ENCODE assay signal across 25 cellular contexts in genomic region chr4:6404611-6405416, GRCh38.
DNase-seq lines count a peak whose midpoint lies in the region; ATAC-seq, FAIRE-seq and TF ChIP-seq lines count a peak whose summit lies in the region.
"Had no signal": no experiment of that assay in that cellular context is flagged by ENCODE, and none has a peak within 500 bp of the region (broad histone marks: within the 10 kb centered on the region; RNA-seq: fewer than 3 reads in every experiment).

No MANE protein-coding gene starts in this region.

- H3K9me3 ChIP-seq in BE2C (no peaks in the 10 kb centered on the region), K562 (replicated peaks; ENCODE audit: control insufficient read depth, insufficient read depth, low read depth, low read length) (no peaks in the 10 kb centered on the region), mesenchymal stem cell (ENCODE audit: control insufficient read depth, low read length) (no peaks in the 10 kb centered on the region)
- H3K9me3 ChIP-seq: colonic mucosa, gastroesophageal sphincter, thoracic aorta had no signal

- no peaks in the 10 kb centered on the region for H3K79me2 ChIP-seq in K562 (ENCODE audit: control insufficient read depth, insufficient read depth, low read length)

- H3K9ac ChIP-seq in K562 (ENCODE audit: insufficient read depth in 1 of 2, low read depth in 2 of 2, low read length in 2 of 2) (no peak overlapping the region), mesenchymal stem cell (ENCODE audit: low read length) (no peak overlapping the region)

- no peak overlapping the region for H3K4ac ChIP-seq in mesenchymal stem cell (ENCODE audit: low read depth in 1 of 2, low read length in 2 of 2)

- H3K79me1 ChIP-seq in mesenchymal stem cell (replicated peaks; ENCODE audit: low read length, poor library complexity, severe bottlenecking) = no peaks in the 10 kb centered on the region

- H3K23ac ChIP-seq in mesenchymal stem cell (ENCODE audit: low read length in 2 of 2) = no peak overlapping the region

- H2BK120ac ChIP-seq in mesenchymal stem cell (ENCODE audit: low read depth, low read length) = no peak overlapping the region

- in situ Hi-C loops in K562 (cut with MboI) = no loop called here

- no peaks in the 10 kb centered on the region for H3K27me3 ChIP-seq in BE2C
- H3K27me3 ChIP-seq in K562 (ENCODE audit: control insufficient read depth in 2 of 2, insufficient read depth in 2 of 2, low read length in 2 of 2) = peaks cover 25 to 51% of the 10 kb centered on the region in 2 experiments; a peak in 4 of 5 replicates
- H3K27me3 ChIP-seq in mesenchymal stem cell (ENCODE audit: control insufficient read depth in 1 of 2, insufficient read depth in 1 of 2, low read length in 2 of 2) = peaks cover 55 to 76% of the 10 kb centered on the region in 2 experiments
- H3K27me3 ChIP-seq: colonic mucosa had no signal

- no TSS peak for BruUV-seq in K562 (replicated peaks; lab: Mats Ljungman, UMichigan)

- TF ChIP-seq RAD21 in K562 (CRISPR knock-in tag; conservative IDR thresholded peaks at IDR 0.05 in 1 of 2, IDR thresholded peaks at IDR 0.05 in 1 of 2) = no peak

- H3K27ac ChIP-seq in K562 (ENCODE audit: extremely low read depth, low read depth, low read length) = no peak overlapping the region
- H3K27ac ChIP-seq in mesenchymal stem cell (ENCODE audit: low read length, poor library complexity, severe bottlenecking) = no peak overlapping the region
- H3K27ac ChIP-seq: brain microvascular endothelial cell, colonic mucosa, gastroesophageal sphincter, thoracic aorta had no signal

- TF ChIP-seq CTCF in BE2C (IDR thresholded peaks at IDR 0.05; ENCODE audit: low read depth, low read length) (no peak), K562 (IDR thresholded peaks at IDR 0.05 in 2 of 3, conservative IDR thresholded peaks at IDR 0.05 in 1 of 3; ENCODE audit: insufficient read depth in 2 of 3, low read depth in 1 of 3, low read length in 3 of 3) (no peak)

- H3K36me3 ChIP-seq in BE2C (no peaks in the 10 kb centered on the region), K562 (ENCODE audit: control insufficient read depth, insufficient read depth, low read length) (no peaks in the 10 kb centered on the region), mesenchymal stem cell (ENCODE audit: control insufficient read depth in 1 of 2, insufficient read depth in 2 of 2, low read depth in 1 of 2, low read length in 2 of 2) (no peaks in the 10 kb centered on the region)
- H3K36me3 ChIP-seq: brain microvascular endothelial cell, colonic mucosa, gastroesophageal sphincter, thoracic aorta had no signal

- no peaks in the 10 kb centered on the region for H3K9me1 ChIP-seq in K562 (ENCODE audit: control insufficient read depth, insufficient read depth, low read length)

- no peak overlapping the region for H4K91ac ChIP-seq in mesenchymal stem cell (ENCODE audit: low read length)

- H3K18ac ChIP-seq in mesenchymal stem cell (ENCODE audit: low read depth in 1 of 2, low read length in 2 of 2) = no peak overlapping the region

- H3K27ac Mint-ChIP-seq in activated naive CD4-positive, alpha-beta T cell treated with anti-CD3 and anti-CD28 coated beads, Interleukin-2, amount 10 ng/mL, durations not matched to agents 7 days and 5 days = no peak overlapping the region
- H3K27ac Mint-ChIP-seq: activated CD4-positive, alpha-beta memory T cell treated with anti-CD3 and anti-CD28 coated beads, Interleukin-2, amount 10 ng/mL, durations not matched to agents 7 days and 5 days; activated naive CD8-positive, alpha-beta T cell treated with anti-CD3 and anti-CD28 coated beads, Interleukin-2, amount 50 U/mL, for 24 hours; CD8-positive, alpha-beta T cell had no signal

- intact Hi-C loops in K562 (cut with micrococcal nuclease) = no loop called here

- H3K14ac ChIP-seq in mesenchymal stem cell (ENCODE audit: low read length in 2 of 2) = no peak overlapping the region

- H3K36me3 Mint-ChIP-seq in activated naive CD4-positive, alpha-beta T cell treated with anti-CD3 and anti-CD28 coated beads, Interleukin-2, amount 10 ng/mL, durations not matched to agents 7 days and 5 days = no peaks in the 10 kb centered on the region
- H3K36me3 Mint-ChIP-seq: CD8-positive, alpha-beta T cell had no signal

- H3K4me3 Mint-ChIP-seq in activated naive CD4-positive, alpha-beta T cell treated with anti-CD3 and anti-CD28 coated beads, Interleukin-2, amount 10 ng/mL, durations not matched to agents 7 days and 5 days = no peak overlapping the region
- H3K4me3 Mint-ChIP-seq: activated CD4-positive, alpha-beta memory T cell treated with anti-CD3 and anti-CD28 coated beads, Interleukin-2, amount 10 ng/mL, durations not matched to agents 7 days and 5 days; activated naive CD8-positive, alpha-beta T cell treated with anti-CD3 and anti-CD28 coated beads, Interleukin-2, amount 50 U/mL, for 24 hours; CD8-positive, alpha-beta T cell had no signal

- no peak for ATAC-seq in K562
- ATAC-seq: activated CD4-positive, CD25-positive, alpha-beta regulatory T cell treated with anti-CD3 and anti-CD28 coated beads, Interleukin-2, amount 50 U/mL, for 24 hours; activated naive CD8-positive, alpha-beta T cell treated with anti-CD3 and anti-CD28 coated beads, Interleukin-2, amount 50 U/mL, for 24 hours; CD8-positive, alpha-beta T cell; gastroesophageal sphincter had no signal

- no peak for TF ChIP-seq EP300 in K562 (IDR thresholded peaks at IDR 0.05; ENCODE audit: low read length)

- H3K4me1 ChIP-seq in BE2C (no peaks in the 10 kb centered on the region; the same call in 1 of the 2 replicates), K562 (replicated peaks in 1 of 2; ENCODE audit: control insufficient read depth in 2 of 2, insufficient read depth in 2 of 2, low read length in 2 of 2) (no peaks in the 10 kb centered on the region), mesenchymal stem cell (ENCODE audit: control insufficient read depth, insufficient read depth, low read depth, low read length) (no peaks in the 10 kb centered on the region)
- H3K4me1 ChIP-seq: colonic mucosa, gastroesophageal sphincter had no signal

- 0% methylated on average over 22 of the region's 22 CpGs for WGBS in K562 (ENCODE audit: insufficient coverage, low coverage, missing lambda C conversion rate)
- WGBS in mesenchymal stem cell = 72% methylated on average over 17 of the region's 22 CpGs

- H3K4me3 ChIP-seq in BE2C (ENCODE audit: low read depth, low read length) (no peak overlapping the region), K562 (no peak overlapping the region), mesenchymal stem cell (ENCODE audit: insufficient read depth in 1 of 2, low read depth in 1 of 2, low read length in 2 of 2) (no peak overlapping the region)
- H3K4me3 ChIP-seq: colonic mucosa, gastroesophageal sphincter, lung, thoracic aorta had no signal

- H3K9me3 Mint-ChIP-seq in activated naive CD4-positive, alpha-beta T cell treated with anti-CD3 and anti-CD28 coated beads, Interleukin-2, amount 10 ng/mL, durations not matched to agents 7 days and 5 days = no peaks in the 10 kb centered on the region
- H3K9me3 Mint-ChIP-seq: activated CD4-positive, alpha-beta memory T cell treated with anti-CD3 and anti-CD28 coated beads, Interleukin-2, amount 10 ng/mL, durations not matched to agents 7 days and 5 days; activated naive CD8-positive, alpha-beta T cell treated with anti-CD3 and anti-CD28 coated beads, Interleukin-2, amount 50 U/mL, for 24 hours; CD8-positive, alpha-beta T cell had no signal

- H2BK12ac ChIP-seq in mesenchymal stem cell (ENCODE audit: low read length in 2 of 2) = no peak overlapping the region

- no peak for TF ChIP-seq POLR2A in K562 (conservative IDR thresholded peaks at IDR 0.05)

- H3K4me1 Mint-ChIP-seq in activated naive CD4-positive, alpha-beta T cell treated with anti-CD3 and anti-CD28 coated beads, Interleukin-2, amount 10 ng/mL, durations not matched to agents 7 days and 5 days = peaks cover 14% of the 10 kb centered on the region
- H3K4me1 Mint-ChIP-seq: activated naive CD8-positive, alpha-beta T cell treated with anti-CD3 and anti-CD28 coated beads, Interleukin-2, amount 50 U/mL, for 24 hours had no signal

- CTCF ChIA-PET in K562 (lab: Yijun Ruan, JAX; ENCODE audit: low intra/inter-chr PET ratio) = no interaction called here
- CTCF ChIA-PET in activated naive CD4-positive, alpha-beta T cell treated with anti-CD3 and anti-CD28 coated beads, Interleukin-2, amount 10 ng/mL, durations not matched to agents 7 days and 5 days (lab: Charles Lee) = interaction anchor here (0.6 to 1.6 kb wide), 2 partner anchors 73 to 74 kb away, joined by 3 read pairs; no protein-coding TSS in a partner anchor

- H2AFZ ChIP-seq in K562 (ENCODE audit: low read depth, low read length) (no peak overlapping the region), mesenchymal stem cell (ENCODE audit: low read depth, low read length) (no peak overlapping the region)

- peaks cover 70% of the 10 kb centered on the region for H3K27me3 Mint-ChIP-seq in activated naive CD4-positive, alpha-beta T cell treated with anti-CD3 and anti-CD28 coated beads, Interleukin-2, amount 10 ng/mL, durations not matched to agents 7 days and 5 days

- no peak overlapping the region for H3K4me2 ChIP-seq in K562 (ENCODE audit: insufficient read depth, low read length)
- H3K4me2 ChIP-seq in mesenchymal stem cell (ENCODE audit: low read length, poor library complexity, severe bottlenecking) = no peak overlapping the region

- peak; percentile 48 for DNase-seq in BE2C
- peak; percentile 58 for DNase-seq in DMS153 (lab: John Stamatoyannopoulos, UW)
- DNase-seq in NCI-H2107 (lab: John Stamatoyannopoulos, UW) = peak; percentile 3
- DNase-seq in K562 (ENCODE audit: extremely low read depth in 1 of 4, low spot score in 3 of 4) = no peak
- DNase-seq in mesenchymal stem cell = no peak
- no peak for DNase-seq in activated naive CD4-positive, alpha-beta T cell treated with anti-CD3 and anti-CD28 coated beads, Interleukin-2, amount 10 ng/mL, durations not matched to agents 7 days and 5 days
- DNase-seq in SHP77 (lab: John Stamatoyannopoulos, UW) = no peak
- no peak for DNase-seq in NCI-H1694 treated with DMSO at 0.1 percent for 48 hours (lab: John Stamatoyannopoulos, UW)
- DNase-seq: activated CD4-positive, alpha-beta memory T cell treated with anti-CD3 and anti-CD28 coated beads, Interleukin-2, amount 10 ng/mL, durations not matched to agents 7 days and 5 days; activated effector memory CD4-positive, alpha-beta T cell treated with anti-CD3 and anti-CD28 coated beads, Interleukin-2, amount 50 U/mL, for 16 hours; activated naive CD8-positive, alpha-beta T cell treated with anti-CD3 and anti-CD28 coated beads, Interleukin-2, amount 50 U/mL, for 24 hours; activated T-cell treated with anti-CD3 and anti-CD28 coated beads for 4 hours; brain microvascular endothelial cell; CD8-positive, alpha-beta T cell; colonic mucosa; islet precursor cell; NCI-H1105 treated with DMSO at 0.1 percent for 48 hours; NCI-H446; stimulated activated CD4-positive, alpha-beta T cell treated with anti-CD3 and anti-CD28 coated beads, Interleukin-4, amount 100 ng/mL, for 24 hours; stimulated activated naive CD4-positive, alpha-beta T cell treated with Interleukin-2 at 50 U/mL for 16 hours; T1000 had no signal

- no peak overlapping the region for H4K8ac ChIP-seq in mesenchymal stem cell (ENCODE audit: low read length)

- no peak for FAIRE-seq in K562 (lab: Jason Lieb, UNC)

- no peaks in the 10 kb centered on the region for H4K20me1 ChIP-seq in K562 (replicated peaks; ENCODE audit: control insufficient read depth, insufficient read depth, low read length)

- H2BK15ac ChIP-seq in mesenchymal stem cell (ENCODE audit: low read depth, poor library complexity, severe bottlenecking) = no peak overlapping the region

- H2AK5ac ChIP-seq in mesenchymal stem cell (ENCODE audit: low read length, severe bottlenecking) = no peak overlapping the region

- H2BK5ac ChIP-seq in mesenchymal stem cell (ENCODE audit: low read depth, low read length, poor library complexity, severe bottlenecking) = no peak overlapping the region

- POLR2A ChIA-PET in K562 (lab: Yijun Ruan, JAX) = no interaction called here

Comparison
In these comparisons a context has a peak if more than half of its experiments do, and no peak if none do; other contexts are left out.
1. DNase-seq: peak in BE2C (single experiment), DMS153 (single experiment) and NCI-H2107 (single experiment); none in K562 (0 of 4), mesenchymal stem cell (single experiment), activated naive CD4-positive, alpha-beta T cell treated with anti-CD3 and anti-CD28 coated beads, Interleukin-2, amount 10 ng/mL, durations not matched to agents 7 days and 5 days (single experiment), SHP77 (0 of 2) and NCI-H1694 treated with DMSO at 0.1 percent for 48 hours (single experiment).